ENCODE assay signal across 24 cellular contexts in genomic region chr5:132773114-132773513, GRCh38. TPM values are rescaled to one million over a fixed set of nuclear protein-coding genes. Genes with fewer than 3 reads are reported as not detected.
DNase-seq lines count a peak whose midpoint lies in the region; TF ChIP-seq lines count a peak whose summit lies in the region.
"Had no signal": no experiment of that assay in that cellular context is flagged by ENCODE, and none has a peak within 500 bp of the region (broad histone marks: within the 10 kb centered on the region; RNA-seq: fewer than 3 reads in every experiment).

No MANE protein-coding gene starts in this region.

- peaks cover 4% of the 10 kb centered on the region; the same call in 1 of the 2 replicates for H3K27me3 ChIP-seq in SJCRH30
- H3K27me3 ChIP-seq in sigmoid colon, result no peaks in the 10 kb centered on the region
- no peaks in the 10 kb centered on the region for H3K27me3 ChIP-seq in effector memory CD4-positive, alpha-beta T cell (replicated peaks; ENCODE audit: control insufficient read depth, insufficient read depth, low read length, poor library complexity, severe bottlenecking)
- H3K27me3 ChIP-seq: stomach had no signal

- H3K4me1 ChIP-seq in SJCRH30 (peaks cover 11% of the 10 kb centered on the region; the same call in 1 of the 2 replicates), sigmoid colon (peaks cover 0 to 53% (median 39%) of the 10 kb centered on the region in 4 donors)
- peaks cover 11% of the 10 kb centered on the region for H3K4me1 ChIP-seq in effector memory CD4-positive, alpha-beta T cell (ENCODE audit: control insufficient read depth, insufficient read depth, low read length, poor library complexity, severe bottlenecking)

- no peaks in the 10 kb centered on the region for H3K36me3 ChIP-seq in SJCRH30
- H3K36me3 ChIP-seq in sigmoid colon, result no peaks in the 10 kb centered on the region
- no peaks in the 10 kb centered on the region for H3K36me3 ChIP-seq in effector memory CD4-positive, alpha-beta T cell (ENCODE audit: control insufficient read depth, insufficient read depth, low read length)
- H3K36me3 ChIP-seq: BLaER1 treated with 17β-estradiol and CSF1 and Interleukin-3, amounts not matched to agents 10 nM and 100 nM; stomach had no signal

- H3K9me3 ChIP-seq in SJCRH30 (replicated peaks) (no peaks in the 10 kb centered on the region), sigmoid colon (no peaks in the 10 kb centered on the region)
- no peaks in the 10 kb centered on the region for H3K9me3 ChIP-seq in effector memory CD4-positive, alpha-beta T cell (ENCODE audit: control insufficient read depth, low read length)
- H3K9me3 ChIP-seq: BLaER1 treated with 17β-estradiol and CSF1 and Interleukin-3, amounts not matched to agents 10 nM and 100 nM; Caco-2; stomach had no signal

- TF ChIP-seq POLR2A in erythroblast (IDR thresholded peaks at IDR 0.05; ENCODE audit: low read length), result no peak
- no peak for TF ChIP-seq POLR2A in sigmoid colon (IDR thresholded peaks at IDR 0.05)

- H3K4me3 ChIP-seq in SJCRH30 (no peak overlapping the region), sigmoid colon (no peak overlapping the region)
- no peak overlapping the region for H3K4me3 ChIP-seq in effector memory CD4-positive, alpha-beta T cell (ENCODE audit: insufficient read depth, low read depth, low read length, poor library complexity, severe bottlenecking)
- H3K4me3 ChIP-seq: BLaER1 treated with 17β-estradiol and CSF1 and Interleukin-3, amounts not matched to agents 10 nM and 100 nM; skin epidermis; stomach had no signal

- DNase-seq in DMS 273 treated with DMSO at 0.1 percent for 48 hours (lab: John Stamatoyannopoulos, UW) (peak; percentile 59), SJCRH30 (peak; percentile 27 to 40), erythroblast (lab: John Stamatoyannopoulos, UW) (peak; percentile 24 to 62), sigmoid colon (peak; percentile 37), DMS153 treated with DMSO at 0.1 percent for 48 hours (lab: John Stamatoyannopoulos, UW; ENCODE audit: unreplicated experiment) (no peak), iPS-NIHi11 (ENCODE audit: low spot score) (no peak)
- DNase-seq in effector memory CD4-positive, alpha-beta T cell, result no peak
- DNase-seq: activated CD4-positive, alpha-beta memory T cell treated with anti-CD3 and anti-CD28 coated beads, Interleukin-2, amount 10 ng/mL, durations not matched to agents 7 days and 5 days; activated CD8-positive, alpha-beta memory T cell treated with anti-CD3 and anti-CD28 coated beads, Interleukin-2, amount 50 U/mL, for 48 hours; Caco-2; glutamatergic neuron; NCI-H1105 treated with DMSO at 0.1 percent for 48 hours; NCI-H2029; NCI-H226; NCI-H774; stimulated activated CD8-positive, alpha-beta memory T cell treated with anti-CD3 and anti-CD28 coated beads, Interleukin-4, amount 100 ng/mL, for 48 hours; stomach had no signal

- H3K27ac ChIP-seq in SJCRH30 (no peak overlapping the region), sigmoid colon (no peak overlapping the region)
- no peak overlapping the region for H3K27ac ChIP-seq in effector memory CD4-positive, alpha-beta T cell (ENCODE audit: insufficient read depth, low read length, poor library complexity, severe bottlenecking)
- H3K27ac ChIP-seq: BLaER1 treated with 17β-estradiol and CSF1 and Interleukin-3, amounts not matched to agents 10 nM and 100 nM had no signal

- TF ChIP-seq CTCF in sigmoid colon (IDR thresholded peaks at IDR 0.05), result no peak

- TF ChIP-seq EP300 in sigmoid colon (IDR thresholded peaks at IDR 0.05), result no peak

- 84 to 86% methylated on average over 5 of the region's 5 CpGs for WGBS in sigmoid colon, 2 donors

- intact Hi-C loops in sigmoid colon (cut with DNase I), result no loop called here

RNA-seq across cellular contexts. Expression of gene SEPTIN8, which starts 3.9 kb away (rescaled TPM):
- total RNA-seq in SJCRH30 (2014; rRNA removed; shearing (Covaris generic)), result 25.4 and 26.5 TPM in 2 replicates
- 10 to 100 TPM; 21.4 to 36.0 (median 30.9) TPM for total RNA-seq in sigmoid colon
- 10 to 100 TPM; 19.2 to 38.0 (median 30.7) TPM for polyA plus RNA-seq in sigmoid colon

RNA-seq across cellular contexts. Expression of gene CCNI2, which starts 25.9 kb away (rescaled TPM):
- total RNA-seq in SJCRH30 (2014; rRNA removed; shearing (Covaris generic)), result not detected in 2 replicates
- 1 to 10 TPM in 1 of 4 donors, not detected in 3; 1.4 TPM for total RNA-seq in sigmoid colon
- 1 to 10 TPM; 1.8 to 5.3 (median 2.3) TPM for polyA plus RNA-seq in sigmoid colon
- total RNA-seq: aorta, M059J, pulmonary artery endothelial cell, SK-MEL-5 had no signal

RNA-seq across cellular contexts. Expression of gene KIF3A, which starts 35.8 kb away (rescaled TPM):
- total RNA-seq in SJCRH30 (2014; rRNA removed; shearing (Covaris generic)), result 7.7 and 8.3 TPM in 2 replicates
- total RNA-seq in sigmoid colon, result 10 to 100 TPM in 2 of 4 donors, 1 to 10 TPM in 2; 7.1 to 19.9 (median 12.9) TPM
- 1 to 10 TPM; 1.2 to 2.7 (median 1.8) TPM for polyA plus RNA-seq in sigmoid colon

RNA-seq across cellular contexts. Expression of gene SOWAHA, which starts 40.0 kb away (rescaled TPM):
- total RNA-seq in SJCRH30 (2014; rRNA removed; shearing (Covaris generic)), result 0.02 and 0.08 TPM in 2 replicates
- under 1 TPM in 2 of 4 donors, not detected in 2; 0.16 to 0.36 TPM for total RNA-seq in sigmoid colon
- polyA plus RNA-seq in sigmoid colon, result 10 to 100 TPM in 2 of 3 donors, 1 to 10 TPM in 1; 8.0 to 33.8 (median 26.4) TPM
- total RNA-seq: activated CD4-positive, alpha-beta memory T cell treated with anti-CD3 and anti-CD28 coated beads, Interleukin-2, amount 10 ng/mL, durations not matched to agents 7 days and 5 days; Daoy; pulmonary artery endothelial cell; SK-MEL-5 had no signal

RNA-seq across cellular contexts. Expression of gene SHROOM1, which starts 57.3 kb away (rescaled TPM):
- total RNA-seq in SJCRH30 (2014; rRNA removed; shearing (Covaris generic)), result 1.6 and 2.5 TPM in 2 replicates
- total RNA-seq in sigmoid colon, result 10 to 100 TPM in 1 of 4 donors, 1 to 10 TPM in 3; 4.2 to 20.0 (median 7.6) TPM
- 10 to 100 TPM; 22.4 to 25.1 (median 24.6) TPM for polyA plus RNA-seq in sigmoid colon

Comparison
In these comparisons a context has a peak if more than half of its experiments do, and no peak if none do; other contexts are left out.
1. DNase-seq: peak in DMS 273 treated with DMSO at 0.1 percent for 48 hours (single experiment), SJCRH30 (2 of 2), erythroblast (2 of 2) and sigmoid colon (single experiment); none in DMS153 treated with DMSO at 0.1 percent for 48 hours (single experiment), iPS-NIHi11 (single experiment) and effector memory CD4-positive, alpha-beta T cell (0 of 3).